10 cellular contexts compared by ENCODE assay signal in genomic region chr7:108384721-108385483, GRCh38.
DNase-seq lines count a peak whose midpoint lies in the region; ATAC-seq and TF ChIP-seq lines count a peak whose summit lies in the region.
"Had no signal": no experiment of that assay in that cellular context is flagged by ENCODE, and none has a peak within 500 bp of the region (broad histone marks: within the 10 kb centered on the region; RNA-seq: fewer than 3 reads in every experiment).

No MANE protein-coding gene starts in this region.

- H3K4me3 ChIP-seq in GM06990 (replicated peaks; ENCODE audit: low read depth, low read length) = no peak overlapping the region
- no peak overlapping the region for H3K4me3 ChIP-seq in HL-60 (replicated peaks; ENCODE audit: insufficient read depth, low read length)
- H3K4me3 ChIP-seq: sigmoid colon had no signal

- H3K27me3 ChIP-seq in GM06990 (replicated peaks; ENCODE audit: control insufficient read depth, insufficient read depth, low read length) (no peaks in the 10 kb centered on the region), HL-60 (ENCODE audit: insufficient read depth, poor library complexity, severe bottlenecking) (peaks cover 2% of the 10 kb centered on the region), foreskin keratinocyte (no peaks in the 10 kb centered on the region)
- H3K27me3 ChIP-seq: sigmoid colon had no signal

- no peak overlapping the region for H3K27ac ChIP-seq in HL-60 (replicated peaks)
- H3K27ac ChIP-seq in foreskin keratinocyte = no peak overlapping the region
- H3K27ac ChIP-seq: sigmoid colon had no signal

- peak; percentile 90 for ATAC-seq in GM21515 (IDR thresholded peaks at IDR 0.05; ENCODE audit: unreplicated experiment)
- ATAC-seq in foreskin keratinocyte = peak; percentile 71

- H3K36me3 ChIP-seq in GM06990 (ENCODE audit: control insufficient read depth, insufficient read depth, low read length) = no peaks in the 10 kb centered on the region
- H3K36me3 ChIP-seq: sigmoid colon had no signal

- DNase-seq in GM06990 (ENCODE audit: extremely low read depth, insufficient read length) = no peak
- no peak for DNase-seq in HL-60 (ENCODE audit: low read depth in 1 of 2, low spot score in 1 of 2)
- no peak for DNase-seq in foreskin keratinocyte
- no peak for DNase-seq in stimulated activated naive CD4-positive, alpha-beta T cell (lab: John Stamatoyannopoulos, UW)
- no peak for DNase-seq in DMS79 (lab: John Stamatoyannopoulos, UW)
- DNase-seq in stimulated activated CD4-positive, alpha-beta T cell treated with anti-CD3 and anti-CD28 coated beads, Interleukin-4, amount 100 ng/mL, for 24 hours = no peak
- DNase-seq in activated gamma-delta T cell (lab: John Stamatoyannopoulos, UW) = no peak
- DNase-seq: activated CD4-positive, alpha-beta T cell treated with anti-CD3 and anti-CD28 coated beads for 48 hours; sigmoid colon had no signal

- peak; percentile 72 for TF ChIP-seq CTCF in GM06990 (IDR thresholded peaks at IDR 0.05; ENCODE audit: insufficient read depth, low read length, poor library complexity, severe bottlenecking)
- peak; percentile 3 for TF ChIP-seq CTCF in HL-60 (IDR thresholded peaks at IDR 0.05; ENCODE audit: insufficient read depth, low read length)
- peak; percentile 55 for TF ChIP-seq CTCF in foreskin keratinocyte (conservative IDR thresholded peaks at IDR 0.05)

- H3K4me1 ChIP-seq in foreskin keratinocyte = peaks cover 7% of the 10 kb centered on the region
- H3K4me1 ChIP-seq: sigmoid colon had no signal

Comparison
In these comparisons a context has a peak if more than half of its experiments do, and no peak if none do; other contexts are left out.
1. CTCF ChIP-seq: peak in every context shown above with its lines; median percentile 72 in GM06990; 55 in foreskin keratinocyte; 3 in HL-60.